Comparison of ENCODE assay signal across 9 cellular contexts in genomic region chr4:54099959-54100606, GRCh38. TPM values are rescaled to one million over a fixed set of nuclear protein-coding genes. Genes with fewer than 3 reads are reported as not detected.
DNase-seq lines count a peak whose midpoint lies in the region; ATAC-seq and TF ChIP-seq lines count a peak whose summit lies in the region.
"Had no signal": no experiment of that assay in that cellular context is flagged by ENCODE, and none has a peak within 500 bp of the region (broad histone marks: within the 10 kb centered on the region; RNA-seq: fewer than 3 reads in every experiment).

GSX2 (plus strand) TSS chr4:54100163; CDS start chr4:54100345, 182 bp downstream.

- no peak within 1 kb of the TSS for H3K27ac ChIP-seq in upper lobe of left lung

- H3K9me3 ChIP-seq in upper lobe of left lung, result no peaks in the 10 kb centered on the region

- ATAC-seq in left lobe of liver, result peak; percentile 40
- peak in 1 of 2 donors; percentile 48 for ATAC-seq in upper lobe of left lung (ENCODE audit: low FRiP score in 2 of 2)

- 0 to 2% methylated on average over 9 to 49 of the region's 62 CpGs for WGBS in upper lobe of left lung, 2 donors

- H3K36me3 ChIP-seq in upper lobe of left lung, result no peaks in the 10 kb centered on the region

- TF ChIP-seq CTCF in astrocyte of the spinal cord (IDR thresholded peaks at IDR 0.05; ENCODE audit: low read depth, low read length) (no peak), upper lobe of left lung (IDR thresholded peaks at IDR 0.05) (no peak)

- H3K4me1 ChIP-seq in upper lobe of left lung, result peaks cover 24 to 42% (median 35%) of the 10 kb centered on the region in 4 donors

- in situ Hi-C loops in astrocyte of the spinal cord (cut with HindIII; ENCODE audit: low sequenced_read_pairs), result no loop called here

- H3K4me3 ChIP-seq in astrocyte of the spinal cord (ENCODE audit: low read depth, low read length) (peak within 1 kb of the TSS; percentile 32), upper lobe of left lung (peak within 1 kb of the TSS in 3 of 4 donors; percentile 6 to 23 (median 19))

- TF ChIP-seq POLR2A in upper lobe of left lung (IDR thresholded peaks at IDR 0.05), result no peak

- peaks cover 5 to 80% (median 37%) of the 10 kb centered on the region in 4 donors for H3K27me3 ChIP-seq in upper lobe of left lung

- DNase-seq in activated gamma-delta T cell (lab: John Stamatoyannopoulos, UW) (peak; percentile 18), activated gamma-delta T cell treated with Interleukin-2 at 50 U/mL for 16 hours (no peak), astrocyte of the spinal cord (ENCODE audit: low read depth, low spot score) (no peak), left lobe of liver (ENCODE audit: low spot score) (peak; percentile 51), upper lobe of left lung (peak in 1 of 2 donors; percentile 82), DMS114 treated with DMSO at 0.1 percent for 48 hours (lab: John Stamatoyannopoulos, UW; ENCODE audit: unreplicated experiment) (no peak), mesenteric fat pad (ENCODE audit: low spot score) (no peak), germinal center (ENCODE audit: low spot score) (no peak)

- no peak for TF ChIP-seq EP300 in upper lobe of left lung (IDR thresholded peaks at IDR 0.05)

RNA-seq across cellular contexts. Expression of gene GSX2, which starts in this region (rescaled TPM):
- total RNA-seq in left lobe of liver (not detected), upper lobe of left lung (not detected), mesenteric fat pad (not detected)
- total RNA-seq: glomerular endothelial cell had no signal

Comparison
In these comparisons a context has a peak if more than half of its experiments do, and no peak if none do; other contexts are left out.
1. Peak in DNase-seq and ATAC-seq in left lobe of liver; RNA of the gene not detected or under 1 TPM.